8 cellular contexts compared by ENCODE assay signal in the genomic region with DNA sequence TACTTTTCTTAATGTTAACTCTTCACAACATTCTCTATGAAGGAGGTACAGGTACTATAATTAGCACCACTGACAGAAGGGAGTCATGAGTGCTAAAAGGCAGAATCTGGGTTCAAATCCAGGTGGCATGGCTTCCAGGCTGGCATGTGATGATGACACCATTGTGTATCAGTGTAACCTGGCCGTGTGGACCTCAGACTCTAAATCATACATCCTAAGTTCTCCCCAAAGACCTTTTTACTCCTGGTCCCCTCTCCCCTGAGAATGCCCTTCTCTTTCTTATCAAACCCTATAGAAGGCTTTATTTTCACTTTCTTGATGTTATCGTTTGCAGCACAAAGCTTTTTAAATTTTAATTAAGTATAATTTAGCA. TPM values are rescaled to one million over a fixed set of nuclear protein-coding genes. Genes with fewer than 3 reads are reported as not detected.
DNase-seq lines count a peak whose midpoint lies in the region; ATAC-seq, FAIRE-seq and TF ChIP-seq lines count a peak whose summit lies in the region.
"Not testable (repeated sequence)": the region's sequence is repeated elsewhere in the genome, so short reads cannot be mapped to it uniquely, and the experiment has no call there.

No MANE protein-coding gene starts in this region.

- not testable (repeated sequence) for H2AFZ ChIP-seq in GM23338; HepG2 (ENCODE audit: low read length)

- H3K9me3 ChIP-seq in T-helper 17 cell (ENCODE audit: control insufficient read depth, low read length, poor library complexity, severe bottlenecking); HepG2 (ENCODE audit: low read length); gastrocnemius medialis: not testable (repeated sequence)

- FAIRE-seq in HepG2 (lab: Jason Lieb, UNC) = not testable (repeated sequence)

- H3K79me2 ChIP-seq in GM23338 (replicated peaks; ENCODE audit: insufficient read depth); HepG2 (ENCODE audit: insufficient read depth, low read length): not testable (repeated sequence)

- peaks cover 27% of the 10 kb centered on the region for H3K36me3 Mint-ChIP-seq in GM23338 (ENCODE audit: low read depth)
- H3K36me3 Mint-ChIP-seq in T-helper 17 cell (ENCODE audit: low read depth) = not testable (repeated sequence)
- H3K36me3 Mint-ChIP-seq in activated naive CD8-positive, alpha-beta T cell treated with anti-CD3 and anti-CD28 coated beads, Interleukin-2, amount 50 U/mL, for 24 hours (ENCODE audit: low read depth) = peaks cover 24% of the 10 kb centered on the region

- H3K4me1 ChIP-seq in GM23338 (ENCODE audit: insufficient read depth); HepG2 (ENCODE audit: insufficient read depth, low read length); gastrocnemius medialis: not testable (repeated sequence)

- not testable (repeated sequence) for H3K4me1 Mint-ChIP-seq in GM23338; activated naive CD8-positive, alpha-beta T cell treated with anti-CD3 and anti-CD28 coated beads, Interleukin-2, amount 50 U/mL, for 24 hours
- H3K4me1 Mint-ChIP-seq in T-helper 17 cell = peaks cover 10% of the 10 kb centered on the region

- 38% methylated on average over 2 of the region's 2 CpGs for WGBS in HepG2 (ENCODE audit: low lambda C conversion rate)

- CTCF ChIA-PET in HepG2 (lab: Yijun Ruan, JAX; ENCODE audit: low intra/inter-chr PET ratio, low total read pairs) = not testable (repeated sequence)

- TF ChIP-seq EP300 in HepG2 (IDR thresholded peaks at IDR 0.05; ENCODE audit: low read depth in 2 of 2, low read length in 2 of 2); HepG2 (CRISPR knock-in tag; IDR thresholded peaks at IDR 0.05; ENCODE audit: borderline replicate concordance): not testable (repeated sequence)

- not testable (repeated sequence) for H3K9me2 ChIP-seq in GM23338 (ENCODE audit: insufficient read depth)

- H4K20me1 ChIP-seq in GM23338 (replicated peaks; ENCODE audit: insufficient read depth) (0 out of 2 replicates have a peak, but pooled peaks cover 11% of the 10 kb centered on the region), HepG2 (ENCODE audit: insufficient read depth, low read length) (peaks cover 17% of the 10 kb centered on the region)

- H3K9me3 Mint-ChIP-seq in GM23338; activated naive CD8-positive, alpha-beta T cell treated with anti-CD3 and anti-CD28 coated beads, Interleukin-2, amount 50 U/mL, for 24 hours: not testable (repeated sequence)

- H3K4me2 ChIP-seq in GM23338; HepG2 (ENCODE audit: low read depth, low read length): not testable (repeated sequence)

- peak overlapping the region; percentile 33 for H3K27ac ChIP-seq in 22Rv1
- 0 out of 2 replicates have a peak overlapping the region, but pooled peaks have one; percentile 59 for H3K27ac ChIP-seq in GM23338 (ENCODE audit: low read depth)
- H3K27ac ChIP-seq in HepG2 (ENCODE audit: extremely low read length, insufficient read depth, low read length) = not testable (repeated sequence)
- H3K27ac ChIP-seq in gastrocnemius medialis = peak overlapping the region in 2 of 4 donors; percentile 33 to 42

- H3K36me3 ChIP-seq in GM23338 (ENCODE audit: insufficient read depth); HepG2 (replicated peaks in 1 of 2; ENCODE audit: control insufficient read depth in 1 of 2, insufficient read depth in 2 of 2, low read length in 2 of 2): not testable (repeated sequence)
- peaks cover 0 to 17% of the 10 kb centered on the region in 2 donors for H3K36me3 ChIP-seq in gastrocnemius medialis

- H3K4me3 ChIP-seq in GM23338; HepG2 (replicated peaks in 1 of 3; ENCODE audit: insufficient read depth in 1 of 3, low read depth in 2 of 3, low read length in 3 of 3); gastrocnemius medialis: not testable (repeated sequence)

- not testable (repeated sequence) for TF ChIP-seq CTCF in 22Rv1 (IDR thresholded peaks at IDR 0.05); GM23338 (conservative IDR thresholded peaks at IDR 0.05; ENCODE audit: low read depth in 2 of 2); HepG2 (CRISPR knock-in tag; IDR thresholded peaks at IDR 0.05); gastrocnemius medialis (IDR thresholded peaks at IDR 0.05 in 4 of 5, conservative IDR thresholded peaks at IDR 0.05 in 1 of 5)

- in situ Hi-C loops in HepG2 (cut with HindIII; ENCODE audit: extremely low pct_ligation_motif_present, low pct_unique_long_range_greater_than_20kb); gastrocnemius medialis (cut with MboI; ENCODE audit: low sequenced_read_pairs in 4 of 4): not testable (repeated sequence)

- DNase-seq in GM23338 (ENCODE audit: low spot score); T-helper 17 cell; activated naive CD8-positive, alpha-beta T cell treated with anti-CD3 and anti-CD28 coated beads, Interleukin-2, amount 50 U/mL, for 24 hours; HepG2 (ENCODE audit: low spot score): not testable (repeated sequence)
- DNase-seq in NCI-H1092 treated with DMSO at 0.1 percent for 48 hours (lab: John Stamatoyannopoulos, UW) = peak; percentile 12
- peak in 1 of 2 donors; percentile 33 for DNase-seq in gastrocnemius medialis

- intact Hi-C loops in HepG2 (cut with micrococcal nuclease; ENCODE audit: unreplicated experiment) = loop anchor here (5.0 kb wide), 1 partner anchor 84 kb away; the partner anchor contains the start of gene IGF2BP2
- intact Hi-C loops in gastrocnemius medialis (cut with DNase I; ENCODE audit: low total_unique reads) = not testable (repeated sequence)

- POLR2A ChIA-PET in HepG2 (lab: Yijun Ruan, JAX) = interaction anchor here (1.5 kb wide), 1 partner anchor 52 kb away, joined by 4 read pairs; no protein-coding TSS in a partner anchor

- peaks cover 27% of the 10 kb centered on the region; the same call in 1 of the 2 replicates for H3F3A ChIP-seq in GM23338 (replicated peaks; ENCODE audit: low read depth)

- not testable (repeated sequence) for BruUV-seq in HepG2 (replicated peaks; lab: Mats Ljungman, UMichigan)

- ATAC-seq in GM23338 = peak; percentile 15
- peak; percentile 8 for ATAC-seq in T-helper 17 cell
- ATAC-seq in activated naive CD8-positive, alpha-beta T cell treated with anti-CD3 and anti-CD28 coated beads, Interleukin-2, amount 50 U/mL, for 24 hours = peak; percentile 15
- peak; percentile 31 for ATAC-seq in esophagus mucosa
- ATAC-seq in HepG2 = peak; percentile 11
- ATAC-seq in gastrocnemius medialis = peak; percentile 69 to 76

- TF ChIP-seq POLR2A in HepG2 (IDR thresholded peaks at IDR 0.05; ENCODE audit: insufficient read depth in 1 of 2, low read depth in 2 of 2, low read length in 2 of 2) = peak in 1 of 2 experiments; percentile 18; a peak in 1 of 4 replicates
- TF ChIP-seq POLR2A in gastrocnemius medialis (IDR thresholded peaks at IDR 0.05) = not testable (repeated sequence)

- TF ChIP-seq RAD21 in HepG2 (CRISPR knock-in tag; IDR thresholded peaks at IDR 0.05) = not testable (repeated sequence)

- peaks cover 30% of the 10 kb centered on the region for H3K27me3 Mint-ChIP-seq in GM23338 (ENCODE audit: insufficient read depth, low read depth, poor library complexity)
- not testable (repeated sequence) for H3K27me3 Mint-ChIP-seq in T-helper 17 cell; activated naive CD8-positive, alpha-beta T cell treated with anti-CD3 and anti-CD28 coated beads, Interleukin-2, amount 50 U/mL, for 24 hours

- not testable (repeated sequence) for H3K27me3 ChIP-seq in GM23338 (ENCODE audit: insufficient read depth); HepG2 (ENCODE audit: control insufficient read depth in 1 of 2, insufficient read depth in 2 of 2, low read length in 2 of 2); gastrocnemius medialis

- not testable (repeated sequence) for H3K27ac Mint-ChIP-seq in GM23338; activated naive CD8-positive, alpha-beta T cell treated with anti-CD3 and anti-CD28 coated beads, Interleukin-2, amount 50 U/mL, for 24 hours
- H3K27ac Mint-ChIP-seq in T-helper 17 cell = peak overlapping the region; percentile 39

- H3K9ac ChIP-seq in HepG2 (ENCODE audit: insufficient read depth, low read depth, low read length) = not testable (repeated sequence)

- H3K4me3 Mint-ChIP-seq in GM23338; activated naive CD8-positive, alpha-beta T cell treated with anti-CD3 and anti-CD28 coated beads, Interleukin-2, amount 50 U/mL, for 24 hours: not testable (repeated sequence)
- peak overlapping the region; percentile 86 for H3K4me3 Mint-ChIP-seq in T-helper 17 cell

RNA-seq across cellular contexts. Expression of gene TRA2B, which starts 26.8 kb away (rescaled TPM):
- 323 and 602 TPM in 2 replicates for total RNA-seq in GM23338 (2014; rRNA removed; shearing (Covaris generic))
- polyA plus RNA-seq in GM23338 (2016; fragmentation: Nextera tagmentation; extraction: Ambion mirVana) (360 and 368 TPM in 2 replicates), HepG2 (2011; rRNA removed) (83.9 and 105 TPM in 2 replicates)
- total RNA-seq in T-helper 17 cell (100 to 1,000 TPM; 542 to 637 TPM), esophagus mucosa (86.0 TPM), HepG2 (2016; rRNA removed; fragmentation: Illumina TruSeq; extraction: Trizol) (241 and 259 TPM in 2 replicates), gastrocnemius medialis (100 to 1,000 TPM in 1 of 4 donors, 10 to 100 TPM in 3; 57.5 to 234 (median 65.1) TPM)
- 38.2 and 46.4 TPM in 2 replicates for total RNA-seq in HepG2 (2016; cell fraction: cytosol; rRNA removed; fragmentation: Illumina TruSeq; extraction: Trizol; ENCODE audit: low read depth)
- 252 and 280 TPM in 2 replicates for total RNA-seq in HepG2 (2016; cell fraction: insoluble cytoplasmic fraction; rRNA removed; fragmentation: Illumina TruSeq; extraction: Trizol)
- 76.5 and 81.0 TPM in 2 replicates for total RNA-seq in HepG2 (2016; cell fraction: membrane; rRNA removed; fragmentation: Illumina TruSeq; extraction: Trizol)
- total RNA-seq in HepG2 (2016; cell fraction: nucleus; rRNA removed; fragmentation: Illumina TruSeq; extraction: Trizol) = 391 and 395 TPM in 2 replicates
- polyA plus RNA-seq in HepG2 (2011; cell fraction: cytosol; rRNA removed) = 65.0 and 65.1 TPM in 2 replicates
- 235 and 261 TPM in 2 replicates for polyA plus RNA-seq in HepG2 (2011; cell fraction: nucleus; rRNA removed)
- 62.0 and 93.0 TPM in 2 replicates for polyA plus RNA-seq in HepG2 (2012)
- polyA plus RNA-seq in HepG2 (2016; cell fraction: cytosol; fragmentation: Illumina TruSeq; extraction: Trizol; ENCODE audit: low read depth) = 42.7 and 46.3 TPM in 2 replicates
- 362 and 401 TPM in 2 replicates for polyA plus RNA-seq in HepG2 (2016; cell fraction: insoluble cytoplasmic fraction; fragmentation: Illumina TruSeq; extraction: Trizol; ENCODE audit: low read depth)
- 75.5 and 84.5 TPM in 2 replicates for polyA plus RNA-seq in HepG2 (2016; cell fraction: membrane; fragmentation: Illumina TruSeq; extraction: Trizol; ENCODE audit: low read depth)
- polyA plus RNA-seq in HepG2 (2016; cell fraction: nucleus; fragmentation: Illumina TruSeq; extraction: Trizol; ENCODE audit: insufficient read depth, low read depth) = 261 and 267 TPM in 2 replicates
- polyA minus RNA-seq in HepG2 (2011; rRNA and poly(A)+ RNA removed; ENCODE audit: low replicate concordance) = 162 and 478 TPM in 2 replicates
- polyA minus RNA-seq in HepG2 (2011; cell fraction: cytosol; rRNA and poly(A)+ RNA removed) = 95.7 and 153 TPM in 2 replicates
- polyA minus RNA-seq in HepG2 (2011; cell fraction: nucleus; rRNA and poly(A)+ RNA removed) = 674 and 713 TPM in 2 replicates

Comparison
In these comparisons a context has a peak if more than half of its experiments do, and no peak if none do; other contexts are left out.
1. ATAC-seq: peak in every context shown above with its lines; median percentile 72 in gastrocnemius medialis; 31 in esophagus mucosa; 15 in GM23338; 15 in activated naive CD8-positive, alpha-beta T cell treated with anti-CD3 and anti-CD28 coated beads, Interleukin-2, amount 50 U/mL, for 24 hours; 11 in HepG2; 8 in T-helper 17 cell.